8 cellular contexts compared by ENCODE assay signal in the genomic region with DNA sequence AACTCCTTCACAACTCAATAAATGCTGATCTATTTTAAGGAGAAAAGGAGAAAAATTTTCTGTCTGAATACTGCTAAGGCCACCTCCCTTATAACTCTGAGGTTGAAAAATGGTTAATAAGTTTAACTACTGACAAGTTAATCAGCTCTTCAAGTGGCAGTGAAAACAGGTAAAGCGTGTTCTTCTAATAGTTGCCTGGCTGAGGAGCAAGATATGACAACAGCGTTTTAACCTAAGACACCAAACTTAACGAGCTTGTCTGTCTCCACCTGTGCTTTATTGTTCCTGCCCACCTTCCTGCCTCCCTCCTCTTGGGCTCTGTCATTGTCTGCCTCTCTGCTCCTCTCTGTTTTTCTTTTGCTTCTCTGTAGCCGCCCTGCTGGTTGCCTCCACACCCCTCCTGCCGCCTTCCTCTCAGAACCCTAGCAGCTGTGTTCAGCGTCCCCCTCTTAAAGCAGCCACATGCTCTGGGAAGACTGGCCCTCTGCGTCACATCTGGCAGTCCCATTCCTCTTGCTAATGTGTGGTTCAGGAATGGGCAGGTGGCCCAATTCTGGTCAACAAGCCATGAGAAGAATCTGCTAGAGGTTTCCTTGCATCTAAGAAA. TPM values are rescaled to one million over a fixed set of nuclear protein-coding genes. Genes with fewer than 3 reads are reported as not detected.
DNase-seq lines count a peak whose midpoint lies in the region; ATAC-seq and TF ChIP-seq lines count a peak whose summit lies in the region.

No MANE protein-coding gene starts in this region.

- H3K27ac Mint-ChIP-seq in CD14-positive monocyte, result peak overlapping the region in 1 of 7 donors; percentile 79

- no peak overlapping the region for H2AFZ ChIP-seq in PC-3 (ENCODE audit: low read length)

- POLR2A ChIA-PET in PC-3 (lab: Charles Lee; ENCODE audit: unreplicated experiment), result no interaction called here

- H3F3A ChIP-seq in PC-3 (ENCODE audit: low read length, unreplicated experiment), result peaks cover 4% of the 10 kb centered on the region

- H3K4me1 Mint-ChIP-seq in CD14-positive monocyte, result peaks cover 27% of the 10 kb centered on the region

- peak overlapping the region; percentile 62 for H3K27ac ChIP-seq in PC-3 (ENCODE audit: low read length)

- DNase-seq in PC-3 (peak; percentile 63), astrocyte of the cerebellum (ENCODE audit: low read depth) (peak; percentile 89), NCI-H128 (lab: John Stamatoyannopoulos, UW; ENCODE audit: unreplicated experiment) (no peak), AG08396 (ENCODE audit: low spot score) (no peak), CD14-positive monocyte (ENCODE audit: low spot score) (no peak)
- DNase-seq in stimulated activated CD4-positive, alpha-beta T cell treated with anti-CD3 and anti-CD28 coated beads, Interleukin-4, amount 100 ng/mL, for 24 hours, result peak; percentile 48

- no peaks in the 10 kb centered on the region for H3K9me3 ChIP-seq in PC-3 (ENCODE audit: low read length)

- BruUV-seq in PC-3 (replicated peaks; lab: Mats Ljungman, UMichigan), result no TSS peak

- ATAC-seq in GM21737 (IDR thresholded peaks at IDR 0.05; ENCODE audit: unreplicated experiment) (peak; percentile 1), PC-3 (no peak), SK-N-SH treated with all-trans-retinoic acid at 6 μM for 48 hours (no peak)

- H3K4me3 Mint-ChIP-seq in CD14-positive monocyte, result peak overlapping the region in 1 of 2 donors; percentile 36

- H3K9ac ChIP-seq in PC-3 (ENCODE audit: low read length), result no peak overlapping the region

- H3K36me3 Mint-ChIP-seq in CD14-positive monocyte, result peaks cover 0 to 1% of the 10 kb centered on the region in 2 donors

- CTCF ChIA-PET in PC-3 (lab: Charles Lee), result no interaction called here

- no peak for TF ChIP-seq CTCF in PC-3 (conservative IDR thresholded peaks at IDR 0.05; ENCODE audit: low read depth, low read length)
- no peak for TF ChIP-seq CTCF in astrocyte of the cerebellum (IDR thresholded peaks at IDR 0.05; ENCODE audit: low read depth, low read length, missing control alignments)
- TF ChIP-seq CTCF in CD14-positive monocyte (IDR thresholded peaks at IDR 0.05), result no peak

- in situ Hi-C loops in astrocyte of the cerebellum (cut with HindIII; ENCODE audit: low sequenced_read_pairs), result no loop called here

- no peaks in the 10 kb centered on the region for H3K27me3 ChIP-seq in PC-3 (ENCODE audit: low read length)

- no peaks in the 10 kb centered on the region for H3K36me3 ChIP-seq in PC-3 (ENCODE audit: low read depth, low read length)

- intact Hi-C loops in PC-3 (cut with micrococcal nuclease), result loop anchor here (2.0 kb wide), 1 partner anchor 48 kb away; no protein-coding TSS in a partner anchor
- intact Hi-C loops in CD14-positive monocyte (cut with micrococcal nuclease), result no loop called here

- H3K4me1 ChIP-seq in PC-3 (ENCODE audit: insufficient read depth, low read length), result peaks cover 45% of the 10 kb centered on the region

- H3K27me3 Mint-ChIP-seq in CD14-positive monocyte (ENCODE audit: low read depth in 3 of 3), result peaks cover 23 to 32% (median 26%) of the 10 kb centered on the region in 3 donors

- peaks cover 19% of the 10 kb centered on the region for H3K79me2 ChIP-seq in PC-3 (ENCODE audit: low read length)

- H3K9me3 Mint-ChIP-seq in CD14-positive monocyte, result peaks cover 0 to 10% (median 0%) of the 10 kb centered on the region in 7 donors

- H3K4me2 ChIP-seq in PC-3 (ENCODE audit: low read length), result peak overlapping the region; percentile 63

- H4K20me1 ChIP-seq in PC-3 (ENCODE audit: low read length), result no peaks in the 10 kb centered on the region

- H3K9me2 ChIP-seq in PC-3 (replicated peaks; ENCODE audit: low read length), result no peaks in the 10 kb centered on the region

- H3K4me3 ChIP-seq in PC-3 (ENCODE audit: low read length) (no peak overlapping the region), astrocyte of the cerebellum (ENCODE audit: low read depth, low read length) (no peak overlapping the region)

TF ChIP-seq in SK-N-SH treated with all-trans-retinoic acid at 6 μM for 48 hours, 23 proteins besides CTCF, POLR2A, EP300 and RAD21:
- TF ChIP-seq RARB (CRISPR knock-in tag; IDR thresholded peaks at IDR 0.05) (no peak), ISL1 (CRISPR knock-in tag; IDR thresholded peaks at IDR 0.05) (no peak), PPARA (CRISPR knock-in tag; IDR thresholded peaks at IDR 0.05; ENCODE audit: borderline replicate concordance) (no peak), TOX (CRISPR knock-in tag; IDR thresholded peaks at IDR 0.05; ENCODE audit: borderline replicate concordance) (no peak), ESRRG (CRISPR knock-in tag; IDR thresholded peaks at IDR 0.05) (no peak)

RNA-seq across cellular contexts. Expression of gene TSPAN5, which starts 4.3 kb away (rescaled TPM):
- 41.8 and 50.3 TPM in 2 replicates for total RNA-seq in PC-3 (2014; rRNA removed)
- 1 to 10 TPM in 1 of 2 donors, under 1 TPM in 1; 0.13 to 1.1 TPM for polyA plus RNA-seq in CD14-positive monocyte

Comparison
In these comparisons a context has a peak if more than half of its experiments do, and no peak if none do; other contexts are left out.
1. DNase-seq: peak in PC-3 (single experiment), astrocyte of the cerebellum (single experiment) and stimulated activated CD4-positive, alpha-beta T cell treated with anti-CD3 and anti-CD28 coated beads, Interleukin-4, amount 100 ng/mL, for 24 hours (single experiment); none in NCI-H128 (single experiment), AG08396 (single experiment) and CD14-positive monocyte (single experiment).